3 cellular contexts compared by ENCODE assay signal in genomic region chr19:45589768-45590167, GRCh38.
TF ChIP-seq lines count a peak whose summit lies in the region.

No MANE protein-coding gene starts in this region.

TF ChIP-seq in A549, 52 proteins besides CTCF, POLR2A, EP300 and RAD21:
- peak; percentile 83 for TF ChIP-seq ZFP36 (IDR thresholded peaks at IDR 0.05; ENCODE audit: borderline replicate concordance, partially characterized antibody)
- no peak for TF ChIP-seq ESRRA (IDR thresholded peaks at IDR 0.05; ENCODE audit: borderline replicate concordance, low read length)

TF ChIP-seq in K562, 482 proteins besides CTCF, POLR2A, EP300 and RAD21:
- TF ChIP-seq NR3C1 (CRISPR knock-in tag; IDR thresholded peaks at IDR 0.05) (no peak), MBD2 (IDR thresholded peaks at IDR 0.05; ENCODE audit: borderline replicate concordance, low read depth) (no peak), ZNF609 (CRISPR knock-in tag; IDR thresholded peaks at IDR 0.05; ENCODE audit: borderline replicate concordance) (no peak), ZNF121 (CRISPR knock-in tag; conservative IDR thresholded peaks at IDR 0.05) (no peak), ZFP36 (IDR thresholded peaks at IDR 0.05; ENCODE audit: low read depth, low read length, partially characterized antibody) (peak; percentile 95), PCBP1 (IDR thresholded peaks at IDR 0.05; ENCODE audit: low read depth, low read length, poor library complexity, severe bottlenecking) (no peak), PKNOX1 (IDR thresholded peaks at IDR 0.05) (no peak), STAG1 (CRISPR knock-in tag; IDR thresholded peaks at IDR 0.05; ENCODE audit: borderline replicate concordance) (no peak), ZNF431 (CRISPR knock-in tag; IDR thresholded peaks at IDR 0.05) (no peak), RBM25 (IDR thresholded peaks at IDR 0.05; ENCODE audit: low read depth, low read length, severe bottlenecking) (peak; percentile 77), KDM1A (IDR thresholded peaks at IDR 0.05) (0 out of 4 replicates have a peak, but pooled peaks of 1 of the 2 experiments have one; percentile 3), ZNF239 (CRISPR knock-in tag; IDR thresholded peaks at IDR 0.05) (no peak)
- TF ChIP-seq, protein P1, sequence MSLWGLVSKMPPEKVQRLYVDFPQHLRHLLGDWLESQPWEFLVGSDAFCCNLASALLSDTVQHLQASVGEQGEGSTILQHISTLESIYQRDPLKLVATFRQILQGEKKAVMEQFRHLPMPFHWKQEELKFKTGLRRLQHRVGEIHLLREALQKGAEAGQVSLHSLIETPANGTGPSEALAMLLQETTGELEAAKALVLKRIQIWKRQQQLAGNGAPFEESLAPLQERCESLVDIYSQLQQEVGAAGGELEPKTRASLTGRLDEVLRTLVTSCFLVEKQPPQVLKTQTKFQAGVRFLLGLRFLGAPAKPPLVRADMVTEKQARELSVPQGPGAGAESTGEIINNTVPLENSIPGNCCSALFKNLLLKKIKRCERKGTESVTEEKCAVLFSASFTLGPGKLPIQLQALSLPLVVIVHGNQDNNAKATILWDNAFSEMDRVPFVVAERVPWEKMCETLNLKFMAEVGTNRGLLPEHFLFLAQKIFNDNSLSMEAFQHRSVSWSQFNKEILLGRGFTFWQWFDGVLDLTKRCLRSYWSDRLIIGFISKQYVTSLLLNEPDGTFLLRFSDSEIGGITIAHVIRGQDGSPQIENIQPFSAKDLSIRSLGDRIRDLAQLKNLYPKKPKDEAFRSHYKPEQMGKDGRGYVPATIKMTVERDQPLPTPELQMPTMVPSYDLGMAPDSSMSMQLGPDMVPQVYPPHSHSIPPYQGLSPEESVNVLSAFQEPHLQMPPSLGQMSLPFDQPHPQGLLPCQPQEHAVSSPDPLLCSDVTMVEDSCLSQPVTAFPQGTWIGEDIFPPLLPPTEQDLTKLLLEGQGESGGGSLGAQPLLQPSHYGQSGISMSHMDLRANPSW (CRISPR knock-in tag; IDR thresholded peaks at IDR 0.05): no peak

TF ChIP-seq in GM12891, 5 proteins besides CTCF, POLR2A, EP300 and RAD21:
- TF ChIP-seq SPI1 (IDR thresholded peaks at IDR 0.05; ENCODE audit: low read depth, low read length) (no peak), TAF1 (IDR thresholded peaks at IDR 0.05; ENCODE audit: low read depth, low read length) (no peak), POU2F2 (IDR thresholded peaks at IDR 0.05; ENCODE audit: low read depth, low read length) (no peak), PAX5 (IDR thresholded peaks at IDR 0.05; ENCODE audit: insufficient read depth, low read length, severe bottlenecking) (no peak), POLR2AphosphoS5 (IDR thresholded peaks at IDR 0.05; ENCODE audit: low read depth, low read length) (no peak)
